ENCODE assay signal across 25 cellular contexts in the genomic region with DNA sequence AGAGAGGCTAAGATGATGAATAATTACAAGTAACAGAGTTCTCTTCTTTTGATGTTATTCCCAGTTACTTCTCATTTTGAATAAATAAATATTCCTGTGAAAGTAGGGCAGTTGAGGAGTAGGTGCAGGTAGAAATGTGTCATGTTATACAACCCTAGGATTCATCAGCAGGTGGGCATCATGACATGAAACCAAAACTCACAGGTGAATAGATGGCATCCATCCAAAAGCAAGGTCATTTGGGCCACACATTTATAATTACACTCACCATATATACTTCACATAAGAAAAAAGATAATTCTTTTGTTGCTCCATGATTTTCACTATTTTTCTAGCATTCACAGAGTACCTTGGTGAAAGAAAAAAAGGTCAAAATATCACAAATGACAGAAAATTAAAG.
"Had no signal": no experiment of that assay in that cellular context is flagged by ENCODE, and none has a peak within 500 bp of the region (broad histone marks: within the 10 kb centered on the region; RNA-seq: fewer than 3 reads in every experiment).

No MANE protein-coding gene starts in this region.

- ATAC-seq: effector memory CD8-positive, alpha-beta T cell; esophagus mucosa; foreskin keratinocyte; gastrocnemius medialis; gastroesophageal sphincter; heart left ventricle; heart right ventricle had no signal

- H2AFZ ChIP-seq: hepatocyte had no signal

- DNase-seq: colonic mucosa; cortex of kidney; dermis blood vessel endothelial cell; dorsolateral prefrontal cortex; effector CD4-positive, alpha-beta T cell; effector CD8-positive, alpha-beta T cell; effector memory CD4-positive, alpha-beta T cell; effector memory CD8-positive, alpha-beta T cell; endodermal cell; erythroblast; esophagus squamous epithelium; foreskin fibroblast; foreskin keratinocyte; foreskin melanocyte; gastrocnemius medialis; glutamatergic neuron; head of caudate nucleus; heart left ventricle; heart right ventricle had no signal

- H3K27ac ChIP-seq: colonic mucosa, coronary artery, dorsolateral prefrontal cortex, epithelial cell of prostate, esophagus muscularis mucosa, esophagus squamous epithelium, foreskin keratinocyte, gastrocnemius medialis, gastroesophageal sphincter, heart left ventricle, heart right ventricle, hepatocyte had no signal

- H3K36me3 ChIP-seq: colonic mucosa, esophagus muscularis mucosa, esophagus squamous epithelium, gastrocnemius medialis, gastroesophageal sphincter, heart left ventricle, heart right ventricle had no signal

- H3K9me3 ChIP-seq: colonic mucosa, esophagus muscularis mucosa, esophagus squamous epithelium, gastrocnemius medialis, gastroesophageal sphincter, heart left ventricle, heart right ventricle had no signal

- H3K79me2 ChIP-seq: hepatocyte had no signal

- H3K4me2 ChIP-seq: hepatocyte had no signal

- H3K27me3 ChIP-seq: colonic mucosa, dorsolateral prefrontal cortex, esophagus muscularis mucosa, esophagus squamous epithelium, foreskin keratinocyte, gastrocnemius medialis, gastroesophageal sphincter, heart left ventricle, heart right ventricle, hepatocyte had no signal

- H3K4me3 ChIP-seq: colonic mucosa, coronary artery, dorsolateral prefrontal cortex, esophagus muscularis mucosa, esophagus squamous epithelium, gastrocnemius medialis, gastroesophageal sphincter, heart left ventricle, heart right ventricle, hepatocyte had no signal

- H3K4me1 ChIP-seq: colonic mucosa, esophagus squamous epithelium, foreskin keratinocyte, gastrocnemius medialis, heart right ventricle had no signal
